In the genomic region with DNA sequence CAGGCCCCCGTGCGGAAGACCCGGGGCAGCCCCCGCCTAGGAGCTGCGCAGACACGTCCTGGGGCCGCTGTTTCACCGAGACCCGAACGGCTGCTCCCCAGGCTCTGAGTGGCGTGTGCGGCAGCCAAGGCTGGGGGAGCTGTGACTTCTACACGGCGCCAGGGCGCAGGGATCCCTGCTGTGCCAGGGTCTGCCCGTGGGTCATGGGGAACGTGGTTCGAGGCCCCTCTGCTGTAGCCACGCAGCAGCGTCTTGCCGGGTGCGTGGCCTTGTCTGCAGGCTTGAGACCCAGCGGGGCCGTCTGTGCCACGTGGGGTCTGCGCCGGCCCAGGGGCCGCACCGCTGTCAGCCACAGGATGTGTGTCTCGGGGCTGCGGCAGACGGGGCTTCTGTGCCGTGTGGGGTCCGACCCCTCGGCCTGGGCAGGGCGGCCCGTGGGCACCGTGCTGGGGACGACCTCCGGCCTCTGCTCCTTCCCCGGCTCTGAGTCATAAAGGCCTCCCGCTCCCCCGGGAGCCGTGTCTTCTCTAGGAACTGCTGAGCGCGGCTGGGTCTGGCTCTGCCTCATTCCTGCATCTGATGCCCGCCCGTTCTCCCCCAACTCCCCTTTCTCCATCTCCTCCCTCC, we compare ENCODE assay signal across 8 cellular contexts. TPM values are rescaled to one million over a fixed set of nuclear protein-coding genes. Genes with fewer than 3 reads are reported as not detected.
DNase-seq lines count a peak whose midpoint lies in the region; ATAC-seq and TF ChIP-seq lines count a peak whose summit lies in the region.

No MANE protein-coding gene starts in this region.

- POLR2A ChIA-PET in activated CD4-positive, alpha-beta T cell treated with anti-CD3 and anti-CD28 coated beads, Interleukin-2, amount 10 ng/mL, durations not matched to agents 7 days and 5 days (lab: Charles Lee) = no interaction called here

- no peaks in the 10 kb centered on the region for H3K4me1 Mint-ChIP-seq in glutamatergic neuron (ENCODE audit: low read depth, unreplicated experiment)
- no peaks in the 10 kb centered on the region for H3K4me1 Mint-ChIP-seq in activated CD4-positive, alpha-beta T cell treated with anti-CD3 and anti-CD28 coated beads, Interleukin-2, amount 10 ng/mL, durations not matched to agents 7 days and 5 days

- ATAC-seq in SK-N-SH treated with all-trans-retinoic acid at 6 μM for 48 hours (peak; percentile 75), HG02884 (IDR thresholded peaks at IDR 0.05; ENCODE audit: unreplicated experiment) (no peak), HG02885 (IDR thresholded peaks at IDR 0.05; ENCODE audit: poor library complexity, unreplicated experiment) (no peak), HG03354 (IDR thresholded peaks at IDR 0.05; ENCODE audit: poor library complexity, severe bottlenecking, unreplicated experiment) (no peak)

- peaks cover 2% of the 10 kb centered on the region for H3K36me3 Mint-ChIP-seq in glutamatergic neuron (ENCODE audit: unreplicated experiment)
- H3K36me3 Mint-ChIP-seq in activated CD4-positive, alpha-beta T cell treated with anti-CD3 and anti-CD28 coated beads, Interleukin-2, amount 10 ng/mL, durations not matched to agents 7 days and 5 days (ENCODE audit: low read depth) = peaks cover 3% of the 10 kb centered on the region

- peaks cover 10% of the 10 kb centered on the region for H3K27me3 Mint-ChIP-seq in glutamatergic neuron (ENCODE audit: unreplicated experiment)
- peaks cover 3% of the 10 kb centered on the region for H3K27me3 Mint-ChIP-seq in activated CD4-positive, alpha-beta T cell treated with anti-CD3 and anti-CD28 coated beads, Interleukin-2, amount 10 ng/mL, durations not matched to agents 7 days and 5 days

- H3K9me3 Mint-ChIP-seq in glutamatergic neuron (ENCODE audit: unreplicated experiment) = peaks cover 6% of the 10 kb centered on the region
- H3K9me3 Mint-ChIP-seq in activated CD4-positive, alpha-beta T cell treated with anti-CD3 and anti-CD28 coated beads, Interleukin-2, amount 10 ng/mL, durations not matched to agents 7 days and 5 days = peaks cover 2% of the 10 kb centered on the region

- no peak for TF ChIP-seq CTCF in GM13976 (IDR thresholded peaks at IDR 0.05; ENCODE audit: borderline replicate concordance, control extremely low read depth, extremely low read depth, insufficient read depth, missing control alignments)
- no peak for TF ChIP-seq CTCF in glutamatergic neuron (IDR thresholded peaks at IDR 0.05; ENCODE audit: partially characterized antibody, unreplicated experiment)

- CTCF ChIA-PET in activated CD4-positive, alpha-beta T cell treated with anti-CD3 and anti-CD28 coated beads, Interleukin-2, amount 10 ng/mL, durations not matched to agents 7 days and 5 days (lab: Charles Lee) = no interaction called here

- no peak overlapping the region for H3K27ac Mint-ChIP-seq in glutamatergic neuron (ENCODE audit: unreplicated experiment)
- H3K27ac Mint-ChIP-seq in activated CD4-positive, alpha-beta T cell treated with anti-CD3 and anti-CD28 coated beads, Interleukin-2, amount 10 ng/mL, durations not matched to agents 7 days and 5 days = no peak overlapping the region

- H3K4me3 Mint-ChIP-seq in glutamatergic neuron (ENCODE audit: unreplicated experiment) = no peak overlapping the region
- no peak overlapping the region for H3K4me3 Mint-ChIP-seq in activated CD4-positive, alpha-beta T cell treated with anti-CD3 and anti-CD28 coated beads, Interleukin-2, amount 10 ng/mL, durations not matched to agents 7 days and 5 days

- in situ Hi-C loops in GM13976 (cut with MboI; ENCODE audit: low sequenced_read_pairs, unreplicated experiment) = no loop called here

- DNase-seq in GM13976 (ENCODE audit: low spot score) = peak; percentile 55
- peak; percentile 74 for DNase-seq in glutamatergic neuron
- peak; percentile 77 for DNase-seq in retina
- no peak for DNase-seq in activated CD4-positive, alpha-beta T cell treated with anti-CD3 and anti-CD28 coated beads, Interleukin-2, amount 10 ng/mL, durations not matched to agents 7 days and 5 days

TF ChIP-seq in SK-N-SH treated with all-trans-retinoic acid at 6 μM for 48 hours, 23 proteins besides CTCF, POLR2A, EP300 and RAD21:
- no peak for TF ChIP-seq ESRRG (CRISPR knock-in tag; IDR thresholded peaks at IDR 0.05)
- no peak for TF ChIP-seq ISL1 (CRISPR knock-in tag; IDR thresholded peaks at IDR 0.05)
- no peak for TF ChIP-seq GLIS3 (CRISPR knock-in tag; IDR thresholded peaks at IDR 0.05)
- TF ChIP-seq, protein P1, sequence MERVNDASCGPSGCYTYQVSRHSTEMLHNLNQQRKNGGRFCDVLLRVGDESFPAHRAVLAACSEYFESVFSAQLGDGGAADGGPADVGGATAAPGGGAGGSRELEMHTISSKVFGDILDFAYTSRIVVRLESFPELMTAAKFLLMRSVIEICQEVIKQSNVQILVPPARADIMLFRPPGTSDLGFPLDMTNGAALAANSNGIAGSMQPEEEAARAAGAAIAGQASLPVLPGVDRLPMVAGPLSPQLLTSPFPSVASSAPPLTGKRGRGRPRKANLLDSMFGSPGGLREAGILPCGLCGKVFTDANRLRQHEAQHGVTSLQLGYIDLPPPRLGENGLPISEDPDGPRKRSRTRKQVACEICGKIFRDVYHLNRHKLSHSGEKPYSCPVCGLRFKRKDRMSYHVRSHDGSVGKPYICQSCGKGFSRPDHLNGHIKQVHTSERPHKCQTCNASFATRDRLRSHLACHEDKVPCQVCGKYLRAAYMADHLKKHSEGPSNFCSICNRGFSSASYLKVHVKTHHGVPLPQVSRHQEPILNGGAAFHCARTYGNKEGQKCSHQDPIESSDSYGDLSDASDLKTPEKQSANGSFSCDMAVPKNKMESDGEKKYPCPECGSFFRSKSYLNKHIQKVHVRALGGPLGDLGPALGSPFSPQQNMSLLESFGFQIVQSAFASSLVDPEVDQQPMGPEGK (CRISPR knock-in tag; IDR thresholded peaks at IDR 0.05; ENCODE audit: borderline replicate concordance) = no peak
- no peak for TF ChIP-seq OSR1 (CRISPR knock-in tag; IDR thresholded peaks at IDR 0.05)
- no peak for TF ChIP-seq TOX (CRISPR knock-in tag; IDR thresholded peaks at IDR 0.05; ENCODE audit: borderline replicate concordance)
- TF ChIP-seq, protein P2, sequence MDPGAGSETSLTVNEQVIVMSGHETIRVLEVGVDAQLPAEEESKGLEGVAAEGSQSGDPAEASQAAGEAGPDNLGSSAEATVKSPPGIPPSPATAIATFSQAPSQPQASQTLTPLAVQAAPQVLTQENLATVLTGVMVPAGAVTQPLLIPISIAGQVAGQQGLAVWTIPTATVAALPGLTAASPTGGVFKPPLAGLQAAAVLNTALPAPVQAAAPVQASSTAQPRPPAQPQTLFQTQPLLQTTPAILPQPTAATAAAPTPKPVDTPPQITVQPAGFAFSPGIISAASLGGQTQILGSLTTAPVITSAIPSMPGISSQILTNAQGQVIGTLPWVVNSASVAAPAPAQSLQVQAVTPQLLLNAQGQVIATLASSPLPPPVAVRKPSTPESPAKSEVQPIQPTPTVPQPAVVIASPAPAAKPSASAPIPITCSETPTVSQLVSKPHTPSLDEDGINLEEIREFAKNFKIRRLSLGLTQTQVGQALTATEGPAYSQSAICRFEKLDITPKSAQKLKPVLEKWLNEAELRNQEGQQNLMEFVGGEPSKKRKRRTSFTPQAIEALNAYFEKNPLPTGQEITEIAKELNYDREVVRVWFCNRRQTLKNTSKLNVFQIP (CRISPR knock-in tag; IDR thresholded peaks at IDR 0.05; ENCODE audit: borderline replicate concordance, low read depth) = no peak

RNA-seq across cellular contexts. Expression of gene GTPBP6, which starts 12.7 kb away (rescaled TPM):
- 52.3 TPM for total RNA-seq in glutamatergic neuron (ENCODE audit: unreplicated experiment)
- total RNA-seq in activated CD4-positive, alpha-beta T cell treated with anti-CD3 and anti-CD28 coated beads, Interleukin-2, amount 10 ng/mL, durations not matched to agents 7 days and 5 days = 10 to 100 TPM; 48.5 to 52.1 TPM

RNA-seq across cellular contexts. Expression of gene PLCXD1, which starts 50.1 kb away (rescaled TPM):
- total RNA-seq in glutamatergic neuron (ENCODE audit: unreplicated experiment) = 36.4 TPM
- total RNA-seq in activated CD4-positive, alpha-beta T cell treated with anti-CD3 and anti-CD28 coated beads, Interleukin-2, amount 10 ng/mL, durations not matched to agents 7 days and 5 days = 10 to 100 TPM; 60.1 to 63.4 TPM

RNA-seq across cellular contexts. Expression of gene PPP2R3B, which starts 55.4 kb away (rescaled TPM):
- 36.1 TPM for total RNA-seq in glutamatergic neuron (ENCODE audit: unreplicated experiment)
- 10 to 100 TPM; 30.6 to 33.8 TPM for total RNA-seq in activated CD4-positive, alpha-beta T cell treated with anti-CD3 and anti-CD28 coated beads, Interleukin-2, amount 10 ng/mL, durations not matched to agents 7 days and 5 days
